ENCODE assay signal across 8 cellular contexts in genomic region chr17:63919311-63919723, GRCh38. TPM values are rescaled to one million over a fixed set of nuclear protein-coding genes. Genes with fewer than 3 reads are reported as not detected.
DNase-seq lines count a peak whose midpoint lies in the region; ATAC-seq and TF ChIP-seq lines count a peak whose summit lies in the region.

No MANE protein-coding gene starts in this region.

- intact Hi-C loops in esophagus squamous epithelium (cut with DNase I) (loop anchor here (10.0 kb wide), 1 partner anchor 215 kb away; the partner anchor contains the start of gene ERN1), testis (cut with DNase I; ENCODE audit: low total_unique reads) (loop anchor here (10.0 kb wide), 1 partner anchor 105 kb away; the partner anchor contains the start of gene ICAM2)

- H3K36me3 ChIP-seq in OCI-LY1 (ENCODE audit: insufficient read depth, low read length) (no peaks in the 10 kb centered on the region), esophagus squamous epithelium (no peaks in the 10 kb centered on the region), neutrophil (no peaks in the 10 kb centered on the region), testis (ENCODE audit: low read depth, missing control alignments) (no peaks in the 10 kb centered on the region)

- peaks cover 64% of the 10 kb centered on the region for H3K4me1 ChIP-seq in OCI-LY1 (ENCODE audit: insufficient read depth, low read length, severe bottlenecking)
- H3K4me1 ChIP-seq in esophagus squamous epithelium, result peaks cover 0 to 5% (median 0%) of the 10 kb centered on the region in 3 donors
- no peaks in the 10 kb centered on the region for H3K4me1 ChIP-seq in neutrophil (ENCODE audit: control insufficient read depth in 1 of 2, insufficient read depth in 1 of 2, low read depth in 1 of 2, low read length in 1 of 2)
- no peaks in the 10 kb centered on the region for H3K4me1 ChIP-seq in testis

- H3K4me3 ChIP-seq in OCI-LY1 (ENCODE audit: low read depth, low read length, poor library complexity, severe bottlenecking) (peak overlapping the region; percentile 26), esophagus squamous epithelium (no peak overlapping the region), neutrophil (ENCODE audit: low read depth in 1 of 2, low read length in 1 of 2) (no peak overlapping the region), testis (no peak overlapping the region)

- no peaks in the 10 kb centered on the region for H3K79me2 ChIP-seq in OCI-LY1 (ENCODE audit: insufficient read depth, low read length)

- no peaks in the 10 kb centered on the region; the same call in 1 of the 2 replicates for H3K27me3 ChIP-seq in OCI-LY1 (ENCODE audit: insufficient read depth, low read length)
- H3K27me3 ChIP-seq in esophagus squamous epithelium, result peaks cover 0 to 14% (median 0%) of the 10 kb centered on the region in 4 donors
- no peaks in the 10 kb centered on the region for H3K27me3 ChIP-seq in neutrophil
- no peaks in the 10 kb centered on the region for H3K27me3 ChIP-seq in testis

- peak overlapping the region; percentile 57 for H3K4me2 ChIP-seq in OCI-LY1 (ENCODE audit: low read length)

- no peaks in the 10 kb centered on the region for H3F3A ChIP-seq in OCI-LY1 (ENCODE audit: insufficient read depth, low read length)

- DNase-seq in NCI-H2081 (lab: John Stamatoyannopoulos, UW), result peak; percentile 8 to 58
- no peak for DNase-seq in NCI-H2081 treated with DMSO at 0.1 percent for 48 hours (lab: John Stamatoyannopoulos, UW)
- DNase-seq in activated T-cell treated with anti-CD3 and anti-CD28 coated beads for 1 hour (ENCODE audit: low read depth), result peak; percentile 62
- no peak for DNase-seq in esophagus squamous epithelium (lab: John Stamatoyannopoulos, UW)
- peak; percentile 64 for DNase-seq in testis

- peak overlapping the region; percentile 45; the same call in 1 of the 2 replicates for H3K9ac ChIP-seq in OCI-LY1 (ENCODE audit: low read length)

- no peak for TF ChIP-seq POLR2A in esophagus squamous epithelium (IDR thresholded peaks at IDR 0.05)
- no peak for TF ChIP-seq POLR2A in testis (IDR thresholded peaks at IDR 0.05)

- peak; percentile 67 for ATAC-seq in HG02852 (IDR thresholded peaks at IDR 0.05; ENCODE audit: unreplicated experiment)

- H3K27ac ChIP-seq in OCI-LY1 (ENCODE audit: low read depth, low read length, poor library complexity, severe bottlenecking) (peak overlapping the region; percentile 86), esophagus squamous epithelium (no peak overlapping the region), neutrophil (no peak overlapping the region), testis (no peak overlapping the region)

- no peaks in the 10 kb centered on the region for H4K20me1 ChIP-seq in OCI-LY1 (ENCODE audit: insufficient read depth, low read length)

- TF ChIP-seq CTCF in OCI-LY1 (IDR thresholded peaks at IDR 0.05; ENCODE audit: low read length) (peak; percentile 95), esophagus squamous epithelium (IDR thresholded peaks at IDR 0.05) (peak; percentile 93 to 96 (median 94)), neutrophil (IDR thresholded peaks at IDR 0.05) (peak; percentile 91), testis (IDR thresholded peaks at IDR 0.05) (peak; percentile 85 to 97 (median 87))

- H3K9me3 ChIP-seq in OCI-LY1 (ENCODE audit: low read length) (no peaks in the 10 kb centered on the region), esophagus squamous epithelium (no peaks in the 10 kb centered on the region), neutrophil (no peaks in the 10 kb centered on the region), testis (no peaks in the 10 kb centered on the region)

- no peak overlapping the region for H2AFZ ChIP-seq in OCI-LY1 (ENCODE audit: low read length)

- H3K9me2 ChIP-seq in OCI-LY1 (ENCODE audit: low read depth, low read length), result no peaks in the 10 kb centered on the region

- WGBS in esophagus squamous epithelium, 2 donors, result 45 to 53% methylated on average over 4 to 8 of the region's 8 CpGs
- WGBS in testis, 2 donors, result 52 to 54% methylated on average over 8 of the region's 8 CpGs

RNA-seq across cellular contexts. Expression of gene GH1, which starts 0.7 kb away (rescaled TPM):
- not detected for total RNA-seq in esophagus squamous epithelium
- total RNA-seq in testis, result under 1 TPM in 1 of 2 donors, not detected in 1; 0.43 TPM
- polyA plus RNA-seq in testis (ENCODE audit: insufficient read depth, low read depth, low replicate concordance), result not detected

RNA-seq across cellular contexts. Expression of gene CSHL1, which starts 8.3 kb away (rescaled TPM):
- total RNA-seq in esophagus squamous epithelium, result not detected
- not detected for total RNA-seq in testis
- polyA plus RNA-seq in testis (ENCODE audit: insufficient read depth, low read depth, low replicate concordance), result not detected

RNA-seq across cellular contexts. Expression of gene CD79B, which starts 12.8 kb away (rescaled TPM):
- total RNA-seq in esophagus squamous epithelium (1 to 10 TPM in 3 of 4 donors, not detected in 1; 1.1 to 2.0 (median 1.3) TPM), testis (under 1 TPM; 0.62 to 0.87 TPM)
- polyA plus RNA-seq in testis (ENCODE audit: insufficient read depth, low read depth, low replicate concordance), result 4.3 TPM

RNA-seq across cellular contexts. Expression of gene CSH1, which starts 22.9 kb away (rescaled TPM):
- total RNA-seq in esophagus squamous epithelium (not detected), testis (1 to 10 TPM in 1 of 2 donors, under 1 TPM in 1; 0.71 to 1.2 TPM)
- polyA plus RNA-seq in testis (ENCODE audit: insufficient read depth, low read depth, low replicate concordance), result not detected

RNA-seq across cellular contexts. Expression of gene GH2, which starts 37.6 kb away (rescaled TPM):
- total RNA-seq in esophagus squamous epithelium (not detected), testis (under 1 TPM in 1 of 2 donors, not detected in 1; 0.62 TPM)
- not detected for polyA plus RNA-seq in testis (ENCODE audit: insufficient read depth, low read depth, low replicate concordance)

Comparison
In these comparisons a context has a peak if more than half of its experiments do, and no peak if none do; other contexts are left out.
1. DNase-seq: peak in NCI-H2081 (2 of 2), activated T-cell treated with anti-CD3 and anti-CD28 coated beads for 1 hour (single experiment) and testis (single experiment); none in NCI-H2081 treated with DMSO at 0.1 percent for 48 hours (single experiment) and esophagus squamous epithelium (single experiment).
2. Peak in every context shown above with its lines, with median percentiles within 50 percentile points of each other: CTCF ChIP-seq.